8 cellular contexts compared by ENCODE assay signal in genomic region chr12:6763380-6763779, GRCh38. TPM values are rescaled to one million over a fixed set of nuclear protein-coding genes. Genes with fewer than 3 reads are reported as not detected.
DNase-seq lines count a peak whose midpoint lies in the region; ATAC-seq and TF ChIP-seq lines count a peak whose summit lies in the region.

No MANE protein-coding gene starts in this region.

- DNase-seq in NCI-H748 (lab: John Stamatoyannopoulos, UW; ENCODE audit: unreplicated experiment) (peak; percentile 38), NCI-H748 treated with DMSO at 0.1 percent for 48 hours (lab: John Stamatoyannopoulos, UW) (no peak), coronary artery (ENCODE audit: low spot score) (no peak), upper lobe of right lung (no peak), GM10248 (ENCODE audit: extremely low spot score) (no peak), T-helper 2 cell (no peak)
- no peak for DNase-seq in effector memory CD8-positive, alpha-beta T cell

- H3K36me3 Mint-ChIP-seq in effector memory CD8-positive, alpha-beta T cell (ENCODE audit: insufficient read depth): peaks cover 7% of the 10 kb centered on the region

- H3K27ac Mint-ChIP-seq in effector memory CD8-positive, alpha-beta T cell: no peak overlapping the region

- CTCF ChIA-PET in GM10248 (lab: Yijun Ruan, JAX): interaction anchor here (1.1 to 1.8 kb wide), 3 partner anchors 8 to 15 kb away, joined by 3 to 12 read pairs (median 3); partner anchors contain the start of gene MLF2

- no peaks in the 10 kb centered on the region for H3K9me3 Mint-ChIP-seq in effector memory CD8-positive, alpha-beta T cell

- H3K4me3 ChIP-seq in coronary artery (peak overlapping the region; percentile 96), muscle layer of duodenum (ENCODE audit: low read depth in 1 of 2, low read length in 2 of 2) (peak overlapping the region; percentile 34 to 46), upper lobe of right lung (peak overlapping the region; percentile 75)

- no peak for ATAC-seq in upper lobe of right lung
- ATAC-seq in effector memory CD8-positive, alpha-beta T cell (replicated peaks): no peak

- H3K27me3 ChIP-seq in muscle layer of duodenum (ENCODE audit: low read depth, low read length): no peaks in the 10 kb centered on the region
- H3K27me3 ChIP-seq in upper lobe of right lung: no peaks in the 10 kb centered on the region

- H3K4me3 Mint-ChIP-seq in effector memory CD8-positive, alpha-beta T cell: no peak overlapping the region

- POLR2A ChIA-PET in GM10248 (lab: Yijun Ruan, JAX): interaction anchor here (1.2 kb wide), 1 partner anchor 10 kb away, joined by 5 read pairs; the partner anchor contains the start of gene MLF2

- H3K4me1 Mint-ChIP-seq in effector memory CD8-positive, alpha-beta T cell (ENCODE audit: low read depth in 2 of 2): peaks cover 30 to 31% of the 10 kb centered on the region in 2 donors

- intact Hi-C loops in upper lobe of right lung (cut with DNase I): no loop called here

- H3K9me3 ChIP-seq in muscle layer of duodenum (ENCODE audit: control insufficient read depth in 1 of 2, low read length in 2 of 2): no peaks in the 10 kb centered on the region
- no peaks in the 10 kb centered on the region for H3K9me3 ChIP-seq in upper lobe of right lung

- H3K36me3 ChIP-seq in muscle layer of duodenum (ENCODE audit: control insufficient read depth in 1 of 2, insufficient read depth in 2 of 2, low read length in 2 of 2) (no peaks in the 10 kb centered on the region), upper lobe of right lung (no peaks in the 10 kb centered on the region)

- peaks cover 17 to 33% of the 10 kb centered on the region in 2 donors for H3K27me3 Mint-ChIP-seq in effector memory CD8-positive, alpha-beta T cell

- no peak for TF ChIP-seq CTCF in coronary artery (IDR thresholded peaks at IDR 0.05)
- TF ChIP-seq CTCF in upper lobe of right lung (IDR thresholded peaks at IDR 0.05): no peak
- no peak for TF ChIP-seq CTCF in GM10248 (IDR thresholded peaks at IDR 0.05; ENCODE audit: control extremely low read depth, extremely low read depth, low read depth, missing control alignments)

- H3K4me1 ChIP-seq in muscle layer of duodenum (ENCODE audit: control insufficient read depth in 1 of 2, insufficient read depth in 2 of 2, low read length in 2 of 2) (peaks cover 8 to 21% of the 10 kb centered on the region in 2 donors), upper lobe of right lung (peaks cover 27% of the 10 kb centered on the region)

- peak overlapping the region; percentile 82 to 100 for H3K27ac ChIP-seq in coronary artery
- H3K27ac ChIP-seq in muscle layer of duodenum (ENCODE audit: low read length): peak overlapping the region; percentile 90
- peak overlapping the region; percentile 79 for H3K27ac ChIP-seq in upper lobe of right lung

RNA-seq across cellular contexts. Expression of gene PTMS, which starts 2.8 kb away (rescaled TPM):
- total RNA-seq in upper lobe of right lung: 323 TPM

RNA-seq across cellular contexts. Expression of gene LAG3, which starts 8.9 kb away (rescaled TPM):
- total RNA-seq in upper lobe of right lung: 1.5 TPM

RNA-seq across cellular contexts. Expression of gene MLF2, which starts 10.4 kb away (rescaled TPM):
- total RNA-seq in upper lobe of right lung: 118 TPM

RNA-seq across cellular contexts. Expression of gene CD4, which starts 25.9 kb away (rescaled TPM):
- 67.6 TPM for total RNA-seq in upper lobe of right lung

RNA-seq across cellular contexts. Expression of gene COPS7A, which starts 39.5 kb away (rescaled TPM):
- 57.9 TPM for total RNA-seq in upper lobe of right lung

Comparison
In these comparisons a context has a peak if more than half of its experiments do, and no peak if none do; other contexts are left out.
1. H3K4me3 ChIP-seq: peak in every context shown above with its lines; median percentile 96 in coronary artery; 75 in upper lobe of right lung; 40 in muscle layer of duodenum.